Comparison of ENCODE assay signal across 8 cellular contexts in genomic region chr1:77889671-77890070, GRCh38. TPM values are rescaled to one million over a fixed set of nuclear protein-coding genes. Genes with fewer than 3 reads are reported as not detected.
A peak's percentile ranks its signal among the peaks of the same experiment; 100 is the strongest.
DNase-seq lines count a peak whose midpoint lies in the region; ATAC-seq, FAIRE-seq and TF ChIP-seq lines count a peak whose summit lies in the region.
"Had no signal": no experiment of that assay in that cellular context is flagged by ENCODE, and none has a peak within 500 bp of the region (broad histone marks: within the 10 kb centered on the region; RNA-seq: fewer than 3 reads in every experiment).

No MANE protein-coding gene starts in this region.

- H3K4me1 ChIP-seq in breast epithelium (no peaks in the 10 kb centered on the region), tibial nerve (no peaks in the 10 kb centered on the region)

- TF ChIP-seq POLR2A in breast epithelium (IDR thresholded peaks at IDR 0.05) (no peak), tibial nerve (IDR thresholded peaks at IDR 0.05) (no peak)

- no peak for FAIRE-seq in HTR-8/SVneo (lab: Jason Lieb, UNC)

- intact Hi-C loops in breast epithelium (cut with DNase I; ENCODE audit: low total_unique reads), result no loop called here

- DNase-seq in HTR-8/SVneo (ENCODE audit: insufficient read length, low spot score) (peak; percentile 7), breast epithelium (ENCODE audit: low spot score in 2 of 2) (no peak), kidney glomerular epithelial cell (lab: John Stamatoyannopoulos, UW) (peak; percentile 84), tibial nerve (ENCODE audit: low spot score in 2 of 2) (no peak), foreskin melanocyte (no peak)
- no peak for DNase-seq in activated naive CD4-positive, alpha-beta T cell treated with Interleukin-2 at 50 U/mL for 16 hours
- DNase-seq: midbrain had no signal

- TF ChIP-seq EP300 in tibial nerve (IDR thresholded peaks at IDR 0.05), result no peak

- H3K36me3 ChIP-seq in breast epithelium (no peaks in the 10 kb centered on the region), tibial nerve (peaks cover 0 to 4% (median 0%) of the 10 kb centered on the region in 3 donors)

- H3K27me3 ChIP-seq in breast epithelium, result no peaks in the 10 kb centered on the region
- no peaks in the 10 kb centered on the region for H3K27me3 ChIP-seq in tibial nerve

- ATAC-seq in GM21737 (IDR thresholded peaks at IDR 0.05; ENCODE audit: unreplicated experiment), result no peak

- H3K9me3 ChIP-seq in breast epithelium, result no peaks in the 10 kb centered on the region
- no peaks in the 10 kb centered on the region for H3K9me3 ChIP-seq in tibial nerve

- H3K27ac ChIP-seq in breast epithelium, result peak overlapping the region in 1 of 2 donors; percentile 69
- peak overlapping the region in 1 of 4 donors; percentile 85 for H3K27ac ChIP-seq in tibial nerve

- H3K4me3 ChIP-seq in breast epithelium, result peak overlapping the region; percentile 61 to 89 (median 88)
- peak overlapping the region; percentile 64 to 83 (median 69) for H3K4me3 ChIP-seq in tibial nerve

- 67 to 68% methylated on average over 7 of the region's 7 CpGs for WGBS in tibial nerve, 2 donors

- no peak for TF ChIP-seq CTCF in breast epithelium (IDR thresholded peaks at IDR 0.05)
- TF ChIP-seq CTCF in tibial nerve (IDR thresholded peaks at IDR 0.05), result no peak

RNA-seq across cellular contexts. Expression of gene NEXN, which starts 1.2 kb away (rescaled TPM):
- total RNA-seq in breast epithelium (10 to 100 TPM; 12.8 to 18.4 (median 17.3) TPM), tibial nerve (10 to 100 TPM; 18.0 to 22.8 (median 20.5) TPM)

Comparison
In these comparisons a context has a peak if more than half of its experiments do, and no peak if none do; other contexts are left out.
1. DNase-seq: peak in HTR-8/SVneo (single experiment) and kidney glomerular epithelial cell (single experiment); none in breast epithelium (0 of 2), tibial nerve (0 of 2), foreskin melanocyte (single experiment) and activated naive CD4-positive, alpha-beta T cell treated with Interleukin-2 at 50 U/mL for 16 hours (single experiment).